ENCODE assay signal across 24 cellular contexts in the genomic region with DNA sequence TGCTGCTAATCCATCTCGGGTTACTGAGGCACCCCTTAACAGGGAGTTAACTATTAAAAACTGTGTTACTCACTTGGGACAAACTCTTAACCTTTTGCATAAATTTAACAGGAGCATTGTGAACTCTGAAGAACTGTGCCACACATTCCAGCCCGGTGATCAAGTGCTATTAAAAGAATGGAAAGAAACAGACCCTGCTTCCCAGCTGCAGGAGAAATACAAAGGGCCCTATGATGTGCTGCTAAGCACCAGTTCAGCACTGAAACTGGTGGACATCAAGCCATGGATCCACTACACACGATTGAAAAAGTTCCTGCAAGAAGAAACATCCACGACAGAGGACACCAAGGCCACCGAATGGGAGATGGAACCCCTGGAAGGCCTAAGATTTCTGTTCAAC.
DNase-seq lines count a peak whose midpoint lies in the region; ATAC-seq lines count a peak whose summit lies in the region.
"Had no signal": no experiment of that assay in that cellular context is flagged by ENCODE, and none has a peak within 500 bp of the region (broad histone marks: within the 10 kb centered on the region; RNA-seq: fewer than 3 reads in every experiment).

No MANE protein-coding gene starts in this region.

- DNase-seq in EH (ENCODE audit: low read depth) (peak; percentile 50), astrocyte of the hippocampus (ENCODE audit: low read depth, low spot score) (peak; percentile 83), left cardiac atrium (no peak), non-pigmented ciliary epithelial cell (ENCODE audit: low read depth) (peak; percentile 3)
- DNase-seq in stimulated activated CD4-positive, alpha-beta T cell treated with anti-CD3 and anti-CD28 coated beads, Interleukin-2, amount 100 ng/mL, for 48 hours, result no peak
- DNase-seq: activated CD4-positive, alpha-beta T cell treated with anti-CD3 and anti-CD28 coated beads, Interleukin-2, amount 50 U/mL, for 1 hour; activated CD8-positive, alpha-beta memory T cell treated with anti-CD3 and anti-CD28 coated beads, Interleukin-2, amount 50 U/mL, for 4 hours; aorta; cerebellar nuclear complex; DMS53; erythroblast; foreskin keratinocyte; GDM1; Karpas-422; mammary epithelial cell; NCI-H187 treated with DMSO at 0.1 percent for 48 hours; NCI-H524 treated with DMSO at 0.1 percent for 48 hours; RPMI8226; stimulated activated CD4-positive, alpha-beta T cell treated with anti-CD3 and anti-CD28 coated beads, Interleukin-4, amount 100 ng/mL, for 4 hours; stimulated activated naive CD4-positive, alpha-beta T cell had no signal

- intact Hi-C loops in left cardiac atrium (cut with DNase I), result no loop called here

- ATAC-seq in left cardiac atrium, result peak; percentile 82 to 86
- no peak for ATAC-seq in HG03095 (IDR thresholded peaks at IDR 0.05; ENCODE audit: unreplicated experiment)
- no peak for ATAC-seq in GM18868 (IDR thresholded peaks at IDR 0.05; ENCODE audit: unreplicated experiment)
- no peak for ATAC-seq in GM19452 (IDR thresholded peaks at IDR 0.05; ENCODE audit: unreplicated experiment)
- ATAC-seq: foreskin keratinocyte, GM23338 had no signal

Comparison
In these comparisons a context has a peak if more than half of its experiments do, and no peak if none do; other contexts are left out.
1. DNase-seq: peak in EH (single experiment), astrocyte of the hippocampus (single experiment) and non-pigmented ciliary epithelial cell (single experiment); none in left cardiac atrium (single experiment) and stimulated activated CD4-positive, alpha-beta T cell treated with anti-CD3 and anti-CD28 coated beads, Interleukin-2, amount 100 ng/mL, for 48 hours (0 of 2).
2. ATAC-seq: peak in left cardiac atrium (2 of 2); none in HG03095 (single experiment), GM18868 (single experiment) and GM19452 (single experiment).